9 cellular contexts compared by ENCODE assay signal in the genomic region with DNA sequence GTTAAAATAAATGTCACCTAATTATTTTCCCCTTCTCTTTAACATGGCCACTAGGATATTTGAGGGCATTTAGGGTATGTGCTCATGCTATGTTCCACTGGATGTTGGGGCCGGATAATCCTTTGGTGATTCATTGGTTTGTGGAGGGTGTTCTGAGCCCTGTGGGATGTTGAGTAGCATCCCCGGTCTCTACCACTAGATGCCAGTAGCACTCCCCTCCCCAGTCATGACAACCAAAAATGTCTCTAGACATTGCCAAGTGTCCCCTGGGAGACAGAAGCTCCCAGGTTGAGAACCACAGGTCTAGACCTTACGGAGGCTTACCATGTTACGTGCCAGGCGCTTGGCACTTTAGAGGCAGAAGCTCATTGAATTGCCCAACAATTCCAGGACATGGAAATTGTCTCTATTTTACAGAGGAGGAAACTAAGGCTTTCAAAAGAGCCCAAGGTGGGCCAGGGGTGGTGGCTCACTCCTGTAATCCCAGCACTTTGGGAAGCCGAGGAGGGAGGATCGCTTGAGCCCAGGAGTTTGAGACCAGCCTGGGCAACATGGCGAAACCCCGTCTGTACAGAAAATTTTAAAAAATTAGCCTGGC. TPM values are rescaled to one million over a fixed set of nuclear protein-coding genes. Genes with fewer than 3 reads are reported as not detected.
A peak's percentile ranks its signal among the peaks of the same experiment; 100 is the strongest.
DNase-seq lines count a peak whose midpoint lies in the region; ATAC-seq and TF ChIP-seq lines count a peak whose summit lies in the region.
"Had no signal": no experiment of that assay in that cellular context is flagged by ENCODE, and none has a peak within 500 bp of the region (broad histone marks: within the 10 kb centered on the region; RNA-seq: fewer than 3 reads in every experiment).

No MANE protein-coding gene starts in this region.

- no peak overlapping the region for H3K4me3 Mint-ChIP-seq in T-helper 2 cell treated with Interferon-gamma antibody and Interleukin-4, amounts not matched to agents 5 μg/mL and 100 μg/mL, for 36 hours

- H3K9ac ChIP-seq in Loucy (ENCODE audit: low read depth, low read length, poor library complexity, severe bottlenecking) = no peak overlapping the region

- H3K9me3 ChIP-seq in cardiac muscle cell (ENCODE audit: low read depth) (no peaks in the 10 kb centered on the region), Loucy (ENCODE audit: insufficient read depth, low read depth, low read length) (no peaks in the 10 kb centered on the region)

- peaks cover 4% of the 10 kb centered on the region for H3K4me1 Mint-ChIP-seq in T-helper 2 cell treated with Interferon-gamma antibody and Interleukin-4, amounts not matched to agents 5 μg/mL and 100 μg/mL, for 36 hours (ENCODE audit: low read depth)

- no peaks in the 10 kb centered on the region for H3K4me1 ChIP-seq in cardiac muscle cell (ENCODE audit: low read depth)
- H3K4me1 ChIP-seq in Loucy (ENCODE audit: insufficient read depth, low read length, poor library complexity, severe bottlenecking) = no peaks in the 10 kb centered on the region

- H3K9me2 ChIP-seq in Loucy (replicated peaks; ENCODE audit: low read depth, low read length) = no peaks in the 10 kb centered on the region

- no peaks in the 10 kb centered on the region for H3K79me2 ChIP-seq in Loucy (ENCODE audit: insufficient read depth, low read length)

- intact Hi-C loops in Right ventricle myocardium inferior (cut with DNase I) = no loop called here

- DNase-seq in cardiac muscle cell (ENCODE audit: low read depth in 1 of 2, low spot score in 1 of 2) (peak; percentile 70 to 76), Right ventricle myocardium inferior (ENCODE audit: missing footprints) (no peak), fibroblast of gingiva (ENCODE audit: low read depth) (peak; percentile 41), renal cortical epithelial cell (ENCODE audit: low read depth) (peak; percentile 50)
- DNase-seq in T-helper 2 cell treated with Interferon-gamma antibody and Interleukin-4, amounts not matched to agents 5 μg/mL and 100 μg/mL, for 36 hours (ENCODE audit: low spot score) = peak; percentile 20
- no peak for DNase-seq in NK-92 treated with Interleukin-12 subunit alpha and Interleukin-12 subunit beta, amount 100 ng/mL, for 24 hours (lab: John Stamatoyannopoulos, UW)

- TF ChIP-seq CTCF in cardiac muscle cell (IDR thresholded peaks at IDR 0.05; ENCODE audit: low read depth, low read length) (peak; percentile 93), Loucy (conservative IDR thresholded peaks at IDR 0.05; ENCODE audit: low read length) (peak; percentile 81)

- H2AFZ ChIP-seq in Loucy (ENCODE audit: low read length) = no peak overlapping the region

- H3K36me3 ChIP-seq in cardiac muscle cell = no peaks in the 10 kb centered on the region
- no peaks in the 10 kb centered on the region for H3K36me3 ChIP-seq in Loucy (ENCODE audit: insufficient read depth, low read length)

- no peak overlapping the region for H3K27ac Mint-ChIP-seq in T-helper 2 cell treated with Interferon-gamma antibody and Interleukin-4, amounts not matched to agents 5 μg/mL and 100 μg/mL, for 36 hours

- no peaks in the 10 kb centered on the region for H4K20me1 ChIP-seq in Loucy (ENCODE audit: insufficient read depth, low read length, poor library complexity, severe bottlenecking)

- no peaks in the 10 kb centered on the region for H3F3A ChIP-seq in Loucy (ENCODE audit: low read depth)

- no peaks in the 10 kb centered on the region for H3K36me3 Mint-ChIP-seq in T-helper 2 cell treated with Interferon-gamma antibody and Interleukin-4, amounts not matched to agents 5 μg/mL and 100 μg/mL, for 36 hours (ENCODE audit: low read depth)

- H3K4me2 ChIP-seq in Loucy (ENCODE audit: low read depth, low read length, poor library complexity, severe bottlenecking) = no peak overlapping the region

- H3K27ac ChIP-seq in cardiac muscle cell = no peak overlapping the region

- no peak for ATAC-seq in Right ventricle myocardium inferior
- ATAC-seq in GM21737 (IDR thresholded peaks at IDR 0.05; ENCODE audit: unreplicated experiment) = no peak

- H3K9me3 Mint-ChIP-seq in T-helper 2 cell treated with Interferon-gamma antibody and Interleukin-4, amounts not matched to agents 5 μg/mL and 100 μg/mL, for 36 hours = no peaks in the 10 kb centered on the region

- H3K27me3 Mint-ChIP-seq in T-helper 2 cell treated with Interferon-gamma antibody and Interleukin-4, amounts not matched to agents 5 μg/mL and 100 μg/mL, for 36 hours (ENCODE audit: low read depth) = peaks cover 13% of the 10 kb centered on the region

- H3K27me3 ChIP-seq in cardiac muscle cell = peaks cover 24% of the 10 kb centered on the region
- no peaks in the 10 kb centered on the region for H3K27me3 ChIP-seq in Loucy (ENCODE audit: insufficient read depth, low read length, poor library complexity, severe bottlenecking)

- H3K4me3 ChIP-seq in cardiac muscle cell = no peak overlapping the region
- no peak overlapping the region for H3K4me3 ChIP-seq in Loucy (ENCODE audit: low read length, poor library complexity, severe bottlenecking)

RNA-seq across cellular contexts. Expression of a gene that starts 14.1 kb away (rescaled TPM):
- total RNA-seq in cardiac muscle cell = 2.9 and 8.7 TPM in 2 replicates
- polyA plus RNA-seq in cardiac muscle cell = 0.71 and 2.0 TPM in 2 replicates
- total RNA-seq in Right ventricle myocardium inferior = 0.22 TPM
- 0.17 and 0.65 TPM in 2 replicates for total RNA-seq in renal cortical epithelial cell

RNA-seq across cellular contexts. Expression of a gene that starts 17.6 kb away (rescaled TPM):
- total RNA-seq in cardiac muscle cell = 12.5 and 16.6 TPM in 2 replicates
- polyA plus RNA-seq in cardiac muscle cell = 26.7 and 29.4 TPM in 2 replicates
- total RNA-seq in Right ventricle myocardium inferior = 4.0 TPM
- total RNA-seq in renal cortical epithelial cell = 0.15 and 0.52 TPM in 2 replicates

RNA-seq across cellular contexts. Expression of a gene that starts 56.3 kb away (rescaled TPM):
- total RNA-seq in cardiac muscle cell (23.5 and 36.8 TPM in 2 replicates), Right ventricle myocardium inferior (2.5 TPM), renal cortical epithelial cell (0.40 TPM in 1 of 2 replicates, not detected in the other)
- polyA plus RNA-seq in cardiac muscle cell = 42.2 and 67.4 TPM in 2 replicates
- polyA plus RNA-seq: thymus had no signal

Comparison
In these comparisons a context has a peak if more than half of its experiments do, and no peak if none do; other contexts are left out.
1. DNase-seq: peak in cardiac muscle cell (2 of 2), T-helper 2 cell treated with Interferon-gamma antibody and Interleukin-4, amounts not matched to agents 5 μg/mL and 100 μg/mL, for 36 hours (single experiment), fibroblast of gingiva (single experiment) and renal cortical epithelial cell (single experiment); none in Right ventricle myocardium inferior (single experiment) and NK-92 treated with Interleukin-12 subunit alpha and Interleukin-12 subunit beta, amount 100 ng/mL, for 24 hours (single experiment).